In the genomic region with DNA sequence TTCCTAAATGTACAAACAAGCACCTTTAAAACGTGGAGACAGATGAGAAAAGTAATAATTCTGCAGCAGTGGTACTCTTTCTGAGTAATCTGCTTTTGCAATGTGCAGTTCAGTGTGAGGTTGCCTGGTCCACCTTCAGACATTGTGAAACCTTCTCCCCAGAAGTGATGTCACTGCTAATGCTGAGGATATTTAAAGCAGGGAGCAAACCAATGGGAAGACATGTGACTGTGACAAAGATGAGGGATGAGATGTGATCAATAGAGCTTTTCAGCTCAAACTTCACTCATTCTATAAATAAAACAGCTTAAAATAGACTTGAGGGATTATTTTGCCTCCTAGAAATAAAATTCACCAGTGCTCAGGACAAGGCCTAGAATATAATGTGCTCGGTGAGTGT, we compare ENCODE assay signal across 12 cellular contexts. TPM values are rescaled to one million over a fixed set of nuclear protein-coding genes. Genes with fewer than 3 reads are reported as not detected.
A peak's percentile ranks its signal among the peaks of the same experiment; 100 is the strongest.
DNase-seq lines count a peak whose midpoint lies in the region; ATAC-seq and TF ChIP-seq lines count a peak whose summit lies in the region.
"Had no signal": no experiment of that assay in that cellular context is flagged by ENCODE, and none has a peak within 500 bp of the region (broad histone marks: within the 10 kb centered on the region; RNA-seq: fewer than 3 reads in every experiment).

No MANE protein-coding gene starts in this region.

- no peak for TF ChIP-seq POLR2A in uterus (IDR thresholded peaks at IDR 0.05)

- H3K9me3 Mint-ChIP-seq in dendritic cell treated with granulocyte-macrophage colony-stimulating factor and Interleukin-4, amounts not matched to agents 40 ng/mL and 50 ng/mL, for 4 days = no peaks in the 10 kb centered on the region
- H3K9me3 Mint-ChIP-seq: activated T-cell treated with anti-CD3 and anti-CD28 coated beads, Interleukin-2, amount 50 U/mL, for 72 hours had no signal

- peaks cover 80% of the 10 kb centered on the region for H3K36me3 Mint-ChIP-seq in dendritic cell treated with granulocyte-macrophage colony-stimulating factor and Interleukin-4, amounts not matched to agents 40 ng/mL and 50 ng/mL, for 4 days (ENCODE audit: low read depth)

- TF ChIP-seq CTCF in uterus (IDR thresholded peaks at IDR 0.05) = no peak

- H3K4me3 ChIP-seq in mesodermal cell (ENCODE audit: extremely low read depth, insufficient read depth, low read length, poor library complexity, severe bottlenecking) (no peak overlapping the region), uterus (no peak overlapping the region)

- H3K9me3 ChIP-seq in mesodermal cell (ENCODE audit: control insufficient read depth, low read length) (no peaks in the 10 kb centered on the region), uterus (no peaks in the 10 kb centered on the region)

- intact Hi-C loops in Right ventricle myocardium superior (cut with DNase I) = no loop called here
- intact Hi-C loops in cardiac septum (cut with DNase I) = no loop called here
- intact Hi-C loops in dendritic cell treated with granulocyte-macrophage colony-stimulating factor and Interleukin-4, amounts not matched to agents 40 ng/mL and 50 ng/mL, for 4 days (cut with micrococcal nuclease) = no loop called here
- intact Hi-C loops in uterus (cut with DNase I; ENCODE audit: low total_unique reads) = no loop called here

- H3K36me3 ChIP-seq in mesodermal cell (ENCODE audit: control insufficient read depth, insufficient read depth, low read length) (no peaks in the 10 kb centered on the region), uterus (no peaks in the 10 kb centered on the region)

- 50 to 71% methylated on average over 1 of the region's 2 CpGs for WGBS in mesodermal cell (ENCODE audit: insufficient coverage in 2 of 2), 2 experiments

- peak overlapping the region; percentile 74 for H3K27ac Mint-ChIP-seq in dendritic cell treated with granulocyte-macrophage colony-stimulating factor and Interleukin-4, amounts not matched to agents 40 ng/mL and 50 ng/mL, for 4 days
- H3K27ac Mint-ChIP-seq: activated T-cell treated with anti-CD3 and anti-CD28 coated beads, Interleukin-2, amount 50 U/mL, for 72 hours had no signal

- peak; percentile 71 for ATAC-seq in Right ventricle myocardium superior (ENCODE audit: poor library complexity)
- ATAC-seq in GM18498 (IDR thresholded peaks at IDR 0.05; ENCODE audit: unreplicated experiment) = no peak
- ATAC-seq: activated T-cell treated with anti-CD3 and anti-CD28 coated beads, Interleukin-2, amount 50 U/mL, for 72 hours had no signal

- H3K27me3 Mint-ChIP-seq in dendritic cell treated with granulocyte-macrophage colony-stimulating factor and Interleukin-4, amounts not matched to agents 40 ng/mL and 50 ng/mL, for 4 days = no peaks in the 10 kb centered on the region

- DNase-seq in Right ventricle myocardium superior = no peak
- DNase-seq in cardiac septum (ENCODE audit: low spot score) = no peak
- DNase-seq in uterus = peak in 1 of 2 donors; percentile 59
- DNase-seq in occipital lobe (lab: John Stamatoyannopoulos, UW) = no peak
- no peak for DNase-seq in DMS79 (lab: John Stamatoyannopoulos, UW)
- DNase-seq: activated T-cell treated with anti-CD3 and anti-CD28 coated beads, Interleukin-2, amount 50 U/mL, for 72 hours; islet precursor cell; NCI-H510A; T-helper 9 cell had no signal

- peaks cover 90% of the 10 kb centered on the region for H3K4me1 Mint-ChIP-seq in dendritic cell treated with granulocyte-macrophage colony-stimulating factor and Interleukin-4, amounts not matched to agents 40 ng/mL and 50 ng/mL, for 4 days (ENCODE audit: low read depth)

- no peaks in the 10 kb centered on the region for H3K27me3 ChIP-seq in uterus

- H3K27ac ChIP-seq in mesodermal cell (ENCODE audit: low read depth, low read length, severe bottlenecking) = peak overlapping the region; percentile 83
- peak overlapping the region; percentile 88 to 89 for H3K27ac ChIP-seq in uterus

- H3K4me1 ChIP-seq in mesodermal cell (ENCODE audit: control insufficient read depth, insufficient read depth, low read length, poor library complexity, severe bottlenecking) (peaks cover 14% of the 10 kb centered on the region), uterus (peaks cover 0 to 17% of the 10 kb centered on the region in 2 donors)

- peak overlapping the region; percentile 10 for H3K4me3 Mint-ChIP-seq in dendritic cell treated with granulocyte-macrophage colony-stimulating factor and Interleukin-4, amounts not matched to agents 40 ng/mL and 50 ng/mL, for 4 days
- H3K4me3 Mint-ChIP-seq: activated T-cell treated with anti-CD3 and anti-CD28 coated beads, Interleukin-2, amount 50 U/mL, for 72 hours had no signal

RNA-seq across cellular contexts. Expression of gene SLC7A8, which starts 9.2 kb away (rescaled TPM):
- total RNA-seq in Right ventricle myocardium superior (11.6 TPM), cardiac septum (4.4 TPM), uterus (100 to 1,000 TPM in 1 of 4 donors, 10 to 100 TPM in 3; 15.9 to 152 (median 49.3) TPM), occipital lobe (3.4 TPM)
- polyA plus RNA-seq in mesodermal cell (2013, experiment 1 of 2) = 36.1 TPM
- 31.8 TPM for polyA plus RNA-seq in mesodermal cell (2013, experiment 2 of 2)

RNA-seq across cellular contexts. Expression of gene CEBPE, which starts 55.2 kb away (rescaled TPM):
- not detected for total RNA-seq in Right ventricle myocardium superior
- total RNA-seq in cardiac septum = not detected
- not detected for polyA plus RNA-seq in mesodermal cell (2013, experiment 1 of 2)
- not detected for polyA plus RNA-seq in mesodermal cell (2013, experiment 2 of 2)
- not detected for total RNA-seq in uterus
- total RNA-seq in occipital lobe = 0.31 TPM
